ENCODE assay signal across 12 cellular contexts in genomic region chr1:207820568-207821463, GRCh38.
DNase-seq lines count a peak whose midpoint lies in the region; ATAC-seq and TF ChIP-seq lines count a peak whose summit lies in the region.
"Had no signal": no experiment of that assay in that cellular context is flagged by ENCODE, and none has a peak within 500 bp of the region (broad histone marks: within the 10 kb centered on the region; RNA-seq: fewer than 3 reads in every experiment).

No MANE protein-coding gene starts in this region.

- no peaks in the 10 kb centered on the region for H3K27me3 ChIP-seq in adipocyte (replicated peaks; ENCODE audit: control insufficient read depth, insufficient read depth, low read length)
- H3K27me3 ChIP-seq in transverse colon: no peaks in the 10 kb centered on the region

- H3K36me3 ChIP-seq in adipocyte (ENCODE audit: control insufficient read depth, insufficient read depth, low read length, severe bottlenecking) (peaks cover 20% of the 10 kb centered on the region), transverse colon (peaks cover 0 to 30% (median 12%) of the 10 kb centered on the region in 4 donors)

- H3K9me3 ChIP-seq in adipocyte (ENCODE audit: control insufficient read depth, low read length) (no peaks in the 10 kb centered on the region), transverse colon (no peaks in the 10 kb centered on the region)

- H3K9ac ChIP-seq in adipocyte (ENCODE audit: low read length): no peak overlapping the region

- H3K9me3 Mint-ChIP-seq in activated naive CD4-positive, alpha-beta T cell treated with anti-CD3 and anti-CD28 coated beads, Interleukin-2, amount 50 U/mL, for 72 hours: no peaks in the 10 kb centered on the region

- peaks cover 4 to 52% of the 10 kb centered on the region in 2 donors for H3K36me3 Mint-ChIP-seq in activated naive CD4-positive, alpha-beta T cell treated with anti-CD3 and anti-CD28 coated beads, Interleukin-2, amount 50 U/mL, for 72 hours

- WGBS in transverse colon (ENCODE audit: low coverage in 1 of 2), 2 donors: 78 to 83% methylated on average over 7 to 22 of the region's 22 CpGs

- peak overlapping the region; percentile 96 to 99 (median 98) for H3K27ac ChIP-seq in transverse colon

- TF ChIP-seq EP300 in transverse colon (IDR thresholded peaks at IDR 0.05; ENCODE audit: low read depth): no peak

- peak overlapping the region; percentile 11 to 25 for H3K27ac Mint-ChIP-seq in activated naive CD4-positive, alpha-beta T cell treated with anti-CD3 and anti-CD28 coated beads, Interleukin-2, amount 50 U/mL, for 72 hours

- H3K4me3 ChIP-seq in adipocyte (ENCODE audit: low read length): peak overlapping the region; percentile 91
- peak overlapping the region; percentile 46 to 76 (median 51) for H3K4me3 ChIP-seq in transverse colon

- H3K4me1 ChIP-seq in adipocyte (ENCODE audit: control insufficient read depth, insufficient read depth, low read length) (peaks cover 57% of the 10 kb centered on the region), transverse colon (peaks cover 43 to 83% (median 78%) of the 10 kb centered on the region in 4 donors)

- peak in 1 of 2 donors; percentile 49 for DNase-seq in activated naive CD4-positive, alpha-beta T cell treated with anti-CD3 and anti-CD28 coated beads, Interleukin-2, amount 50 U/mL, for 72 hours (ENCODE audit: low spot score in 2 of 2)
- DNase-seq in activated naive CD4-positive, alpha-beta T cell treated with anti-CD3 and anti-CD28 coated beads, Interleukin-2, amount 50 U/mL, for 16 hours: no peak
- DNase-seq in adipocyte (ENCODE audit: low read depth): no peak
- peak; percentile 49 for DNase-seq in midbrain (lab: John Stamatoyannopoulos, UW)
- DNase-seq in transverse colon: no peak
- no peak for DNase-seq in GM10266 (ENCODE audit: extremely low spot score)
- no peak for DNase-seq in SW480 (ENCODE audit: low spot score)
- DNase-seq: activated CD4-positive, alpha-beta T cell treated with anti-CD3 and anti-CD28 coated beads, Interleukin-2, amount 50 U/mL, for 48 hours; NCI-H1694 treated with DMSO at 0.1 percent for 48 hours; SIG-M5; stimulated activated CD4-positive, alpha-beta T cell treated with anti-CD3 and anti-CD28 coated beads, Interleukin-15, amount 100 ng/mL, for 24 hours had no signal

- intact Hi-C loops in transverse colon (cut with DNase I; ENCODE audit: low total_unique reads): no loop called here

- in situ Hi-C loops in transverse colon (cut with MboI; ENCODE audit: low pct_ligation_motif_present in 1 of 4, low pct_unique_long_range_greater_than_20kb in 1 of 4, low sequenced_read_pairs in 3 of 4): loop anchor here in 2 of 4 donors (10.0 kb wide), 2 partner anchors 54 to 144 kb away; no protein-coding TSS in a partner anchor

- no peak for ATAC-seq in activated naive CD4-positive, alpha-beta T cell treated with anti-CD3 and anti-CD28 coated beads, Interleukin-2, amount 50 U/mL, for 72 hours
- no peak for ATAC-seq in GM21528 (IDR thresholded peaks at IDR 0.05; ENCODE audit: low FRiP score, unreplicated experiment)

- TF ChIP-seq CTCF in transverse colon (IDR thresholded peaks at IDR 0.05): no peak
- TF ChIP-seq CTCF in GM10266 (IDR thresholded peaks at IDR 0.05; ENCODE audit: control insufficient read depth, insufficient read depth, low read depth, missing control alignments): no peak

- TF ChIP-seq POLR2A in transverse colon (IDR thresholded peaks at IDR 0.05): no peak
